ENCODE assay signal across 8 cellular contexts in the genomic region with DNA sequence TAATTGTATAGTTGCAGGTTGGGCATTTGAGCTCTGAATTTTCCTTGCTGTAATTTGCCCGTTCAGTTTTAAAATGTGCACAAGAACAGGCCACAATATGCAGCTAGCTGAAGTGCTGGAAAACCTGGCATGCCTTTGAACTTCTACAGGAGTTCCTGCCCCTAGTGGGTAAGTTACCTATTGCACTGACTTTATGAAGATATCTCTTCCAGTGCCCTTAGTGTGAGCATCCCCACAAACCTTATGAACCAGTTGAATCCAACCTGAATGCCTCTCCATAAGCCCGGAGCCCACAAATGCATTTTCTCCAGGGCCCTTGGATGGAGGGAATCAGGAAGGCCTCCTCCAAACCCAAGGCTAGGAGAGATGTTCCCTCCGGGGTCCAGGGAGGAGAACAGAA.
A peak's percentile ranks its signal among the peaks of the same experiment; 100 is the strongest.
DNase-seq lines count a peak whose midpoint lies in the region; TF ChIP-seq lines count a peak whose summit lies in the region.
"Had no signal": no experiment of that assay in that cellular context is flagged by ENCODE, and none has a peak within 500 bp of the region (broad histone marks: within the 10 kb centered on the region; RNA-seq: fewer than 3 reads in every experiment).

No MANE protein-coding gene starts in this region.

- no peaks in the 10 kb centered on the region for H3K36me3 ChIP-seq in adrenal gland (replicated peaks in 1 of 2)
- H3K36me3 ChIP-seq in mesendoderm (ENCODE audit: control insufficient read depth, insufficient read depth, low read length) = peaks cover 2% of the 10 kb centered on the region

- TF ChIP-seq POLR2A in adrenal gland (IDR thresholded peaks at IDR 0.05) = no peak

- intact Hi-C loops in adrenal gland (cut with DNase I) (no loop called here), posterior cingulate gyrus (cut with DNase I) (no loop called here)

- peaks cover 10 to 16% of the 10 kb centered on the region in 2 donors for H3K4me1 ChIP-seq in adrenal gland (replicated peaks in 1 of 2)
- peaks cover 5% of the 10 kb centered on the region for H3K4me1 ChIP-seq in mesendoderm (ENCODE audit: control insufficient read depth, low read depth, low read length)

- H2AK5ac ChIP-seq in mesendoderm (ENCODE audit: low read length) = no peak overlapping the region

- H3K18ac ChIP-seq in mesendoderm (ENCODE audit: low read length) = no peak overlapping the region

- H2BK120ac ChIP-seq in mesendoderm (ENCODE audit: low read depth, low read length) = no peak overlapping the region

- DNase-seq in GM10266 (ENCODE audit: extremely low spot score) = no peak
- peak; percentile 24 for DNase-seq in KBM-7
- DNase-seq in adrenal gland = peak in 1 of 7 donors; percentile 23
- peak; percentile 71 for DNase-seq in mesendoderm
- no peak for DNase-seq in 8988T
- DNase-seq in NCI-H128 (lab: John Stamatoyannopoulos, UW; ENCODE audit: unreplicated experiment) = no peak
- DNase-seq in posterior cingulate gyrus = no peak
- DNase-seq: T-helper 2 cell had no signal

- H3K27me3 ChIP-seq in adrenal gland (no peaks in the 10 kb centered on the region), mesendoderm (ENCODE audit: insufficient read depth, low read length, poor library complexity) (no peaks in the 10 kb centered on the region)

- H4K8ac ChIP-seq in mesendoderm (ENCODE audit: low read depth, low read length) = no peak overlapping the region

- in situ Hi-C loops in KBM-7 (cut with MboI; ENCODE audit: low pct_unique_long_range_greater_than_20kb, low sequenced_read_pairs) = no loop called here

- H4K5ac ChIP-seq in mesendoderm (ENCODE audit: low read length) = no peak overlapping the region

- H3K79me1 ChIP-seq in mesendoderm (ENCODE audit: low read length) = no peaks in the 10 kb centered on the region

- H3K9ac ChIP-seq in mesendoderm (ENCODE audit: low read length) = no peak overlapping the region

- H3K4me3 ChIP-seq in adrenal gland (no peak overlapping the region), mesendoderm (ENCODE audit: low read length) (no peak overlapping the region)

- H2BK5ac ChIP-seq in mesendoderm (ENCODE audit: low read length) = no peak overlapping the region

- no peaks in the 10 kb centered on the region for H3K79me2 ChIP-seq in mesendoderm (ENCODE audit: control insufficient read depth, insufficient read depth, low read length)

- TF ChIP-seq CTCF in GM10266 (IDR thresholded peaks at IDR 0.05; ENCODE audit: control insufficient read depth, insufficient read depth, low read depth, missing control alignments) (peak; percentile 34), adrenal gland (IDR thresholded peaks at IDR 0.05) (peak in 5 of 6 experiments; percentile 7 to 37 (median 29))

- no peak overlapping the region for H3K4me2 ChIP-seq in mesendoderm (ENCODE audit: low read length)

- no peak overlapping the region for H2BK15ac ChIP-seq in mesendoderm (replicated peaks; ENCODE audit: low read depth)

- no peak overlapping the region for H3K56ac ChIP-seq in mesendoderm (ENCODE audit: low read length)

- H3K27ac ChIP-seq in adrenal gland (peak overlapping the region in 1 of 5 donors; percentile 13), mesendoderm (ENCODE audit: low read depth, low read length) (no peak overlapping the region)

- H3K4ac ChIP-seq in mesendoderm (ENCODE audit: low read depth, low read length) = no peak overlapping the region

- no peak overlapping the region for H3K23ac ChIP-seq in mesendoderm (ENCODE audit: low read length)

- WGBS in adrenal gland, 4 donors = 83 to 91% (median 88%) methylated on average over 3 of the region's 3 CpGs
- no CpG with 5 or more reads among the region's 3 CpGs for WGBS in mesendoderm (ENCODE audit: extremely low coverage, insufficient coverage, low lambda C conversion rate)

- no peaks in the 10 kb centered on the region for H3K9me3 ChIP-seq in adrenal gland (replicated peaks in 1 of 3)

Comparison
In these comparisons a context has a peak if more than half of its experiments do, and no peak if none do; other contexts are left out.
1. DNase-seq: peak in KBM-7 (single experiment) and mesendoderm (single experiment); none in GM10266 (single experiment), 8988T (single experiment), NCI-H128 (single experiment) and posterior cingulate gyrus (0 of 10).